In the genomic region with DNA sequence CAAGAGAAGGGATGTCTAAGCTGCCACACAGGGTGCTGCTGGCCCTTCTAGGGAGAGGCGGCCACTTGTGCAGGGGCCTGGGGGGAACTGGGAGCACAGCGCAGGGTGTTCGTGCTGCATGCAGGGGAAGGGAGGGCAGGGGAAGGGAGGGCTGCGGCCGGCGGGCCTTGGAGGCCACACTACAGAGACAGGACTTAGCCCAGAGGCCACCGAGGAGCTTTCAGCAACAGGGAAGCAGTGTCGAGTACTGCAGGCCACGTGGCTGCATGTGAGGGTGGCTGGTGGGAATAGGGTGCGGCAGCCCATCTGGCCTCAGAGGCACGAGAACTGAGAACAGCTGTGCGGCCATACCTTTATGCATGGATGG, we compare ENCODE assay signal across 1 cellular context.
TF ChIP-seq lines count a peak whose summit lies in the region.

No MANE protein-coding gene starts in this region.

TF ChIP-seq in HepG2, 621 proteins besides CTCF, POLR2A, EP300 and RAD21:
- TF ChIP-seq, protein P1, sequence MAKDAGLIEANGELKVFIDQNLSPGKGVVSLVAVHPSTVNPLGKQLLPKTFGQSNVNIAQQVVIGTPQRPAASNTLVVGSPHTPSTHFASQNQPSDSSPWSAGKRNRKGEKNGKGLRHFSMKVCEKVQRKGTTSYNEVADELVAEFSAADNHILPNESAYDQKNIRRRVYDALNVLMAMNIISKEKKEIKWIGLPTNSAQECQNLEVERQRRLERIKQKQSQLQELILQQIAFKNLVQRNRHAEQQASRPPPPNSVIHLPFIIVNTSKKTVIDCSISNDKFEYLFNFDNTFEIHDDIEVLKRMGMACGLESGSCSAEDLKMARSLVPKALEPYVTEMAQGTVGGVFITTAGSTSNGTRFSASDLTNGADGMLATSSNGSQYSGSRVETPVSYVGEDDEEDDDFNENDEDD (CRISPR knock-in tag; IDR thresholded peaks at IDR 0.05; ENCODE audit: borderline replicate concordance), result peak; percentile 24; the same call in 1 of the 2 replicates
- TF ChIP-seq ZSCAN25 (CRISPR knock-in tag; IDR thresholded peaks at IDR 0.05) (peak; percentile 50; the same call in 1 of the 2 replicates), POLR2G (IDR thresholded peaks at IDR 0.05; ENCODE audit: low read depth, low read length) (peak; percentile 31; the same call in 1 of the 2 replicates), AGO1 (IDR thresholded peaks at IDR 0.05; ENCODE audit: low read depth, low read length, poor library complexity, severe bottlenecking) (peak; percentile 81), KDM2A (CRISPR knock-in tag; IDR thresholded peaks at IDR 0.05; ENCODE audit: borderline replicate concordance, low read depth) (peak; percentile 36; the same call in 1 of the 2 replicates)
- TF ChIP-seq, protein P2, sequence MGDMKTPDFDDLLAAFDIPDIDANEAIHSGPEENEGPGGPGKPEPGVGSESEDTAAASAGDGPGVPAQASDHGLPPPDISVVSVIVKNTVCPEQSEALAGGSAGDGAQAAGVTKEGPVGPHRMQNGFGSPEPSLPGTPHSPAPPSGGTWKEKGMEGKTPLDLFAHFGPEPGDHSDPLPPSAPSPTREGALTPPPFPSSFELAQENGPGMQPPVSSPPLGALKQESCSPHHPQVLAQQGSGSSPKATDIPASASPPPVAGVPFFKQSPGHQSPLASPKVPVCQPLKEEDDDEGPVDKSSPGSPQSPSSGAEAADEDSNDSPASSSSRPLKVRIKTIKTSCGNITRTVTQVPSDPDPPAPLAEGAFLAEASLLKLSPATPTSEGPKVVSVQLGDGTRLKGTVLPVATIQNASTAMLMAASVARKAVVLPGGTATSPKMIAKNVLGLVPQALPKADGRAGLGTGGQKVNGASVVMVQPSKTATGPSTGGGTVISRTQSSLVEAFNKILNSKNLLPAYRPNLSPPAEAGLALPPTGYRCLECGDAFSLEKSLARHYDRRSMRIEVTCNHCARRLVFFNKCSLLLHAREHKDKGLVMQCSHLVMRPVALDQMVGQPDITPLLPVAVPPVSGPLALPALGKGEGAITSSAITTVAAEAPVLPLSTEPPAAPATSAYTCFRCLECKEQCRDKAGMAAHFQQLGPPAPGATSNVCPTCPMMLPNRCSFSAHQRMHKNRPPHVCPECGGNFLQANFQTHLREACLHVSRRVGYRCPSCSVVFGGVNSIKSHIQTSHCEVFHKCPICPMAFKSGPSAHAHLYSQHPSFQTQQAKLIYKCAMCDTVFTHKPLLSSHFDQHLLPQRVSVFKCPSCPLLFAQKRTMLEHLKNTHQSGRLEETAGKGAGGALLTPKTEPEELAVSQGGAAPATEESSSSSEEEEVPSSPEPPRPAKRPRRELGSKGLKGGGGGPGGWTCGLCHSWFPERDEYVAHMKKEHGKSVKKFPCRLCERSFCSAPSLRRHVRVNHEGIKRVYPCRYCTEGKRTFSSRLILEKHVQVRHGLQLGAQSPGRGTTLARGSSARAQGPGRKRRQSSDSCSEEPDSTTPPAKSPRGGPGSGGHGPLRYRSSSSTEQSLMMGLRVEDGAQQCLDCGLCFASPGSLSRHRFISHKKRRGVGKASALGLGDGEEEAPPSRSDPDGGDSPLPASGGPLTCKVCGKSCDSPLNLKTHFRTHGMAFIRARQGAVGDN (CRISPR knock-in tag; IDR thresholded peaks at IDR 0.05), result peak; percentile 57
